ENCODE assay signal across 1 cellular context in genomic region chr22:25700996-25701815, GRCh38.
TF ChIP-seq lines count a peak whose summit lies in the region.

No MANE protein-coding gene starts in this region.

TF ChIP-seq in GM23338, 12 proteins besides CTCF, POLR2A, EP300 and RAD21 (continued from another document):
- no peak for TF ChIP-seq ETS1 (IDR thresholded peaks at IDR 0.05)
- no peak for TF ChIP-seq EZH2phosphoT487 (IDR thresholded peaks at IDR 0.05; ENCODE audit: unreplicated experiment)
- TF ChIP-seq ZNF331 (CRISPR knock-in tag; IDR thresholded peaks at IDR 0.05; ENCODE audit: low read depth) = no peak
- no peak for TF ChIP-seq STAT1 (IDR thresholded peaks at IDR 0.05; ENCODE audit: unreplicated experiment)
- no peak for TF ChIP-seq JUNB (IDR thresholded peaks at IDR 0.05; ENCODE audit: unreplicated experiment)
- no peak for TF ChIP-seq ZNF114 (CRISPR knock-in tag; IDR thresholded peaks at IDR 0.05)
- no peak for TF ChIP-seq CREB1 (CRISPR knock-in tag; IDR thresholded peaks at IDR 0.05; ENCODE audit: low read depth)
- TF ChIP-seq NANOG (IDR thresholded peaks at IDR 0.05; ENCODE audit: borderline replicate concordance) = no peak
- no peak for TF ChIP-seq EZH2 (IDR thresholded peaks at IDR 0.05; ENCODE audit: low read depth, unreplicated experiment)
